In the genomic region with DNA sequence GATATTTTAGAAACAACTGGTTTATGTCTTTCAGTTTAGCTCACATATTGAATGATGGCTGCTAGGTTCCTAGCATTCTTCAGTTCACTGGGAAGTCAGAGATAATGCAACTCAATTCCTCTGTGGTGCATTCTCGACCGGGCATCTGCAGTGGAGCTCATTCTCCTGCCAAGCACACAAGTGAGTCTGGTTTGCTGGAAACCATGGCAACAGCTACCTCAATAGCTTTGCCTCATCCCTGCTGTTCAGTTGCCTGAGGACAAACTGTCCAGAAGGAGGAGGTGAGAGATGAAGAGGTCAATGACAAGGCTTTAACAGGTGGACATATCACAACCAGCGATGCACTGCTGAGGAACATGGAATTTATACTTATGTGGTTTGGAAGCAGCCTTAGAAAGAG, we compare ENCODE assay signal across 14 cellular contexts.
"Had no signal": no experiment of that assay in that cellular context is flagged by ENCODE, and none has a peak within 500 bp of the region (broad histone marks: within the 10 kb centered on the region; RNA-seq: fewer than 3 reads in every experiment).

No MANE protein-coding gene starts in this region.

- H3K4me1 ChIP-seq: breast epithelium had no signal

- H3K27me3 Mint-ChIP-seq: activated CD8-positive, alpha-beta T cell treated with anti-CD3 and anti-CD28 coated beads for 36 hours; T-cell had no signal

- H3K36me3 ChIP-seq: breast epithelium, esophagus muscularis mucosa, thoracic aorta had no signal

- H3K36me3 Mint-ChIP-seq: mesothelial cell of epicardium; naive thymus-derived CD4-positive, alpha-beta T cell; T-cell had no signal

- H3K27me3 ChIP-seq: breast epithelium, esophagus muscularis mucosa had no signal

- H3K4me3 Mint-ChIP-seq: activated CD8-positive, alpha-beta T cell treated with anti-CD3 and anti-CD28 coated beads for 36 hours; mesothelial cell of epicardium; naive thymus-derived CD4-positive, alpha-beta T cell; T-cell had no signal

- H3K27ac ChIP-seq: breast epithelium, esophagus muscularis mucosa, SK-N-MC, thoracic aorta had no signal

- DNase-seq: activated CD8-positive, alpha-beta memory T cell treated with anti-CD3 and anti-CD28 coated beads, Interleukin-2, amount 50 U/mL, for 4 hours; activated CD8-positive, alpha-beta T cell treated with anti-CD3 and anti-CD28 coated beads for 36 hours; activated naive CD4-positive, alpha-beta T cell; foreskin fibroblast; naive thymus-derived CD4-positive, alpha-beta T cell; stimulated activated CD4-positive, alpha-beta T cell treated with anti-CD3 and anti-CD28 coated beads, Interleukin-2, amount 100 ng/mL, for 48 hours; stimulated activated naive CD4-positive, alpha-beta T cell treated with Interleukin-2 at 50 U/mL for 16 hours; T-cell; T1000 had no signal

- H3K4me1 Mint-ChIP-seq: mesothelial cell of epicardium; naive thymus-derived CD4-positive, alpha-beta T cell; T-cell had no signal

- H3K27ac Mint-ChIP-seq: activated CD8-positive, alpha-beta T cell treated with anti-CD3 and anti-CD28 coated beads for 36 hours; mesothelial cell of epicardium; naive thymus-derived CD4-positive, alpha-beta T cell; T-cell had no signal

- H3K9me3 ChIP-seq: breast epithelium, esophagus muscularis mucosa, thoracic aorta had no signal

- ATAC-seq: activated CD8-positive, alpha-beta T cell treated with anti-CD3 and anti-CD28 coated beads for 36 hours; naive thymus-derived CD4-positive, alpha-beta T cell; T-cell had no signal

- H3K4me3 ChIP-seq: breast epithelium, esophagus muscularis mucosa, SK-N-MC, thoracic aorta had no signal
